1 cellular context compared by ENCODE assay signal in the genomic region with DNA sequence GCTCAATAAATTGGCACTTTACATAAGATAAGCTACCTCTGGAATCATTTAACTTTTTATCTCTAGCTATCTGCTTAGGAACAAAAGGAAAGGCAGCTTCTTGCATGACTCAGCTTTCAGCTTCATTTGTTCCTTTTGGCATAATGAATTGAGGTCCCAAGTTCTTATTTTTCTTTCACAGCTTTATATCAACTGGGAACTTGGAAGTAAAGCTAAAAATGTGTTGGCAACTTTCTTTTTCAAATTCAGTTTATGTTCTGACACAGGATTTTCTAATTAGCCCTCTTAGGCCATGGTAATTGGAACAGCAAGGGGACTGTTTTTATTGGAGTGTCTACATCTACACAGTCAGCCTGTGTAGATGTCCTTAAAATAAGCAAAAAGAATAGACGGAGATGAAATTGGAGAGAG.
TF ChIP-seq lines count a peak whose summit lies in the region.

No MANE protein-coding gene starts in this region.

TF ChIP-seq in endothelial cell of umbilical vein, 7 proteins besides CTCF, POLR2A, EP300 and RAD21:
- TF ChIP-seq, protein P1, sequence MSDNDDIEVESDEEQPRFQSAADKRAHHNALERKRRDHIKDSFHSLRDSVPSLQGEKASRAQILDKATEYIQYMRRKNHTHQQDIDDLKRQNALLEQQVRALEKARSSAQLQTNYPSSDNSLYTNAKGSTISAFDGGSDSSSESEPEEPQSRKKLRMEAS (IDR thresholded peaks at IDR 0.05; ENCODE audit: insufficient read depth, insufficient read length) = no peak
- TF ChIP-seq JUN (IDR thresholded peaks at IDR 0.05; ENCODE audit: borderline replicate concordance, insufficient read depth, insufficient read length, low read depth) = no peak
- TF ChIP-seq FOS (IDR thresholded peaks at IDR 0.05; ENCODE audit: borderline replicate concordance, insufficient read depth, low read length) = no peak
- TF ChIP-seq EZH2 (IDR thresholded peaks at IDR 0.05; ENCODE audit: borderline replicate concordance, low read depth, low read length, severe bottlenecking) = no peak
- no peak for TF ChIP-seq MYC (IDR thresholded peaks at IDR 0.05; ENCODE audit: low read depth, low read length)
- TF ChIP-seq POLR2AphosphoS5 (IDR thresholded peaks at IDR 0.05; ENCODE audit: insufficient read depth, low read depth, low read length) = no peak
- TF ChIP-seq GATA2 (IDR thresholded peaks at IDR 0.05; ENCODE audit: insufficient read depth, insufficient read length, low read depth, low read length) = no peak
